In genomic region chr7:29495618-29496017, GRCh38 we compare ENCODE assay signal across 22 cellular contexts.
DNase-seq lines count a peak whose midpoint lies in the region; FAIRE-seq and TF ChIP-seq lines count a peak whose summit lies in the region.
"Had no signal": no experiment of that assay in that cellular context is flagged by ENCODE, and none has a peak within 500 bp of the region (broad histone marks: within the 10 kb centered on the region; RNA-seq: fewer than 3 reads in every experiment).

No MANE protein-coding gene starts in this region.

- H3K36me3 Mint-ChIP-seq in progenitor cell of endocrine pancreas (ENCODE audit: insufficient read depth) = peaks cover 5% of the 10 kb centered on the region

- no peaks in the 10 kb centered on the region for H3K79me1 ChIP-seq in H1 (ENCODE audit: low read depth, low read length)

- no peaks in the 10 kb centered on the region for H3K79me2 ChIP-seq in H1 (ENCODE audit: control insufficient read depth in 1 of 2, insufficient read depth in 2 of 2, low read length in 2 of 2)

- TF ChIP-seq EP300 in H1 (IDR thresholded peaks at IDR 0.05; ENCODE audit: borderline replicate concordance in 1 of 2, low read depth in 2 of 2, low read length in 2 of 2) = no peak

- POLR2A ChIA-PET in H1 (lab: Charles Lee; ENCODE audit: partially characterized antibody) = interaction anchor here (0.7 kb wide), 2 partner anchors 10 to 33 kb away, joined by 3 read pairs; no protein-coding TSS in a partner anchor

- H2BK5ac ChIP-seq in H1 (ENCODE audit: low read depth, low read length) = no peak overlapping the region

- no peaks in the 10 kb centered on the region for H3K9me3 Mint-ChIP-seq in progenitor cell of endocrine pancreas (ENCODE audit: low read depth)
- H3K9me3 Mint-ChIP-seq: CD8-positive, alpha-beta T cell had no signal

- H2BK20ac ChIP-seq in H1 (ENCODE audit: low read length) = no peak overlapping the region

- H2BK15ac ChIP-seq in H1 (ENCODE audit: low read length) = no peak overlapping the region; the same call in 1 of the 2 replicates

- DNase-seq in H1 (ENCODE audit: low read depth in 1 of 2, low spot score in 2 of 2) = peak in 1 of 2 experiments; percentile 65
- peak; percentile 71 for DNase-seq in islet precursor cell
- DNase-seq in progenitor cell of endocrine pancreas (ENCODE audit: low spot score, unreplicated experiment) = no peak
- DNase-seq in stimulated activated naive CD4-positive, alpha-beta T cell (lab: John Stamatoyannopoulos, UW) = no peak
- no peak for DNase-seq in HT-29 (ENCODE audit: low spot score)
- DNase-seq in stimulated activated CD4-positive, alpha-beta T cell treated with anti-CD3 and anti-CD28 coated beads, Interleukin-2, amount 100 ng/mL, for 24 hours = no peak
- DNase-seq: AML-193; C1 segment of cervical spinal cord; CD8-positive, alpha-beta T cell; GDM1; KBM-7; MM.1S; NCI-H1092; NCI-H2029; NCI-H226; NCI-H510A treated with DMSO at 0.1 percent for 48 hours; NCI-H774; NK-92 treated with Interleukin-12 subunit alpha and Interleukin-12 subunit beta, amount 100 ng/mL, for 24 hours; Peyer's patch; SJCRH30 had no signal

- no peak overlapping the region for H3K4ac ChIP-seq in H1 (replicated peaks; ENCODE audit: insufficient read length, low read depth, low read length)

- CTCF ChIA-PET in H1 (lab: Charles Lee; ENCODE audit: partially characterized antibody) = interaction anchor here (0.8 to 3.0 kb wide), 2 partner anchors 9 to 12 kb away, joined by 3 to 9 read pairs; no protein-coding TSS in a partner anchor

- TF ChIP-seq CTCF in H1 (IDR thresholded peaks at IDR 0.05; ENCODE audit: control extremely low read depth in 1 of 3, insufficient read depth in 1 of 3, low read depth in 1 of 3, low read length in 3 of 3) (no peak), progenitor cell of endocrine pancreas (IDR thresholded peaks at IDR 0.05; ENCODE audit: unreplicated experiment) (no peak)

- peaks cover 20% of the 10 kb centered on the region for H3K4me1 Mint-ChIP-seq in progenitor cell of endocrine pancreas (ENCODE audit: low read depth)

- TF ChIP-seq POLR2A in H1 (IDR thresholded peaks at IDR 0.05; ENCODE audit: control extremely low read depth in 1 of 2, low read depth in 2 of 2, low read length in 2 of 2) = no peak

- H4K20me1 ChIP-seq in H1 (replicated peaks in 1 of 2; ENCODE audit: control insufficient read depth in 1 of 2, insufficient read depth in 2 of 2, low read length in 2 of 2) = no peaks in the 10 kb centered on the region

- H4K5ac ChIP-seq in H1 (ENCODE audit: insufficient read length, low read depth, low read length) = no peak overlapping the region

- peaks cover 13% of the 10 kb centered on the region for H3K4me1 ChIP-seq in HUES48 (ENCODE audit: control insufficient read depth, insufficient read depth, low read length)
- peaks cover 2 to 11% (median 9%) of the 10 kb centered on the region in 4 experiments; a peak in 5 of 7 replicates for H3K4me1 ChIP-seq in H1 (replicated peaks in 1 of 4; ENCODE audit: control insufficient read depth in 3 of 4, insufficient read depth in 4 of 4, low read length in 3 of 4)
- H3K4me1 ChIP-seq: SJCRH30 had no signal

- H3K4me2 ChIP-seq in H1 (ENCODE audit: insufficient read depth in 1 of 2, low read depth in 2 of 2, low read length in 2 of 2) = peak overlapping the region; percentile 5 to 53; a peak in 3 of 4 replicates

- no peak overlapping the region for H2AK5ac ChIP-seq in H1 (ENCODE audit: low read depth, low read length)

- H3K4me3 ChIP-seq in HUES48 (ENCODE audit: low read depth, low read length) (no peak overlapping the region), H1 (ENCODE audit: extremely low read depth in 1 of 4, insufficient read depth in 2 of 4, low read depth in 3 of 4, low read length in 4 of 4) (no peak overlapping the region)
- H3K4me3 ChIP-seq: Peyer's patch, SJCRH30 had no signal

- H3K4me3 Mint-ChIP-seq in progenitor cell of endocrine pancreas (ENCODE audit: low read depth) = peak overlapping the region; percentile 9
- H3K4me3 Mint-ChIP-seq: CD8-positive, alpha-beta T cell had no signal

- H3K18ac ChIP-seq in H1 (ENCODE audit: extremely low read depth, low read length) = no peak overlapping the region

- no peak overlapping the region for H2BK120ac ChIP-seq in H1 (replicated peaks; ENCODE audit: low read depth, low read length)

- no peaks in the 10 kb centered on the region for H3K9me3 ChIP-seq in HUES48 (ENCODE audit: control insufficient read depth, insufficient read depth, low read length)
- H3K9me3 ChIP-seq in H1 (ENCODE audit: insufficient read depth in 2 of 2, low read depth in 1 of 2, low read length in 1 of 2) = no peaks in the 10 kb centered on the region
- H3K9me3 ChIP-seq: Peyer's patch, SJCRH30 had no signal

- H4K91ac ChIP-seq in H1 (replicated peaks; ENCODE audit: insufficient read length, low read length) = no peak overlapping the region

- no peaks in the 10 kb centered on the region; the same call in 1 of the 2 replicates for H3K23me2 ChIP-seq in H1 (ENCODE audit: low read depth, low read length)

- no peak overlapping the region for H3K23ac ChIP-seq in H1 (ENCODE audit: insufficient read length)

- H3K27me3 ChIP-seq in HUES48 (ENCODE audit: control insufficient read depth, insufficient read depth, low read length) (no peaks in the 10 kb centered on the region), H1 (replicated peaks in 1 of 4; ENCODE audit: control insufficient read depth in 3 of 4, extremely low read depth in 1 of 4, insufficient read depth in 3 of 4, low read length in 3 of 4) (no peaks in the 10 kb centered on the region; a peak in 1 of 7 replicates)
- H3K27me3 ChIP-seq: Peyer's patch, SJCRH30 had no signal

- H3K27me3 Mint-ChIP-seq in progenitor cell of endocrine pancreas = no peaks in the 10 kb centered on the region

- peak; percentile 80 for FAIRE-seq in H1 (lab: Jason Lieb, UNC)
- FAIRE-seq: GM18507 had no signal

- H3K9ac ChIP-seq in HUES48 (ENCODE audit: low read depth, low read length) (no peak overlapping the region), H1 (replicated peaks in 1 of 4; ENCODE audit: extremely low read depth in 1 of 4, low read depth in 3 of 4, low read length in 3 of 4) (no peak overlapping the region)

- no peak overlapping the region for H2BK12ac ChIP-seq in H1 (ENCODE audit: low read depth, low read length)

- no peak for TF ChIP-seq RAD21 in H1 (IDR thresholded peaks at IDR 0.05 in 1 of 2, conservative IDR thresholded peaks at IDR 0.05 in 1 of 2; ENCODE audit: low read depth in 2 of 2, low read length in 2 of 2)

- no peak overlapping the region for H4K8ac ChIP-seq in H1 (ENCODE audit: extremely low read depth, insufficient read depth, low read length)

- H3K14ac ChIP-seq in H1 (ENCODE audit: insufficient read length) = no peak overlapping the region

- no peak overlapping the region for H2AFZ ChIP-seq in H1 (ENCODE audit: low read length)

- 43% methylated on average over 7 of the region's 7 CpGs; no CpG with 5 or more reads in 1 of the 2 experiments for WGBS in H1 (ENCODE audit: extremely low coverage in 1 of 2, insufficient coverage in 1 of 2, insufficient read length in 1 of 2, insufficient replicate concordance in 2 of 2, low coverage in 1 of 2, low lambda C conversion rate in 2 of 2, missing lambda C conversion rate in 1 of 2), 2 experiments

- H3K27ac ChIP-seq in HUES48 (ENCODE audit: low read depth, low read length) (peak overlapping the region; percentile 22), H1 (ENCODE audit: low read depth, low read length) (no peak overlapping the region)
- H3K27ac ChIP-seq: SJCRH30 had no signal

- H3K36me3 ChIP-seq in HUES48 (ENCODE audit: control insufficient read depth, insufficient read depth, low read length) = no peaks in the 10 kb centered on the region
- no peaks in the 10 kb centered on the region for H3K36me3 ChIP-seq in H1 (ENCODE audit: control insufficient read depth in 2 of 4, insufficient read depth in 4 of 4, low read length in 3 of 4)
- H3K36me3 ChIP-seq: SJCRH30 had no signal

- peak overlapping the region; percentile 88 for H3K27ac Mint-ChIP-seq in progenitor cell of endocrine pancreas
- H3K27ac Mint-ChIP-seq: CD8-positive, alpha-beta T cell had no signal

- H3K56ac ChIP-seq in H1 (replicated peaks; ENCODE audit: insufficient read length, low read depth, low read length) = no peak overlapping the region

TF ChIP-seq in H1, 55 proteins besides CTCF, POLR2A, EP300 and RAD21:
- TF ChIP-seq RXRA (IDR thresholded peaks at IDR 0.05; ENCODE audit: insufficient read depth, low read depth, low read length) = no peak
- 0 out of 4 replicates have a peak, but pooled peaks of 1 of the 2 experiments have one; percentile 15 for TF ChIP-seq HDAC2 (IDR thresholded peaks at IDR 0.05; ENCODE audit: borderline replicate concordance in 1 of 2, low read depth in 2 of 2, low read length in 2 of 2)
TF ChIP-seq in H1: peak in this region for 1.
